Comparison of ENCODE assay signal across 27 cellular contexts in the genomic region with DNA sequence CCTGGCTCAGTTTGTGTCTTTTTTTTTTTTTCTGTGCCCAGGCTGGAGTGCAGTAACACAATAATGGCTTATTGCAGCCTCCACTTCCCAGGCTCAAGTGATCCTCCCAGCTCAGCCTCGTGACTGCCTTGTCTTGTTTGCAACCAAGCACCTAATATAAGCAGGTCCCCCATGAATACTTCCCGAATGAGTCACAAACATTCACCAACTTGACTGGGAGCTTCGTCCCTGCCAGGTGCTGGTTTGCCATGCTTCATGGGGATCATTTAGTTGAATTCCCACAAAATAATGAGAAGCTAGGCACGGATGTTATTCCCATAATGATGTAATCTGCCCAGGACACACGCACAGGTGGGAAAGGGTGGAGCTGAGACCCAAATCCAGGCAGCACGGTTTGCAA.
"Had no signal": no experiment of that assay in that cellular context is flagged by ENCODE, and none has a peak within 500 bp of the region (broad histone marks: within the 10 kb centered on the region; RNA-seq: fewer than 3 reads in every experiment).

No MANE protein-coding gene starts in this region.

- ATAC-seq: activated CD4-positive, alpha-beta T cell treated with anti-CD3 and anti-CD28 coated beads for 36 hours; effector memory CD8-positive, alpha-beta T cell; gastroesophageal sphincter; heart left ventricle; left cardiac atrium; mucosa of descending colon; pancreas; psoas muscle; right lobe of liver had no signal

- H3K27ac ChIP-seq: colonic mucosa, dorsolateral prefrontal cortex, esophagus muscularis mucosa, gastroesophageal sphincter, heart left ventricle, pancreas, psoas muscle, right lobe of liver, skin epidermis, thyroid gland had no signal

- H3K9me3 ChIP-seq: colonic mucosa, pancreas, right lobe of liver, thyroid gland had no signal

- H3K36me3 ChIP-seq: colonic mucosa, esophagus muscularis mucosa, gastroesophageal sphincter, heart left ventricle, pancreas, right lobe of liver, thyroid gland had no signal

- H3K4me3 ChIP-seq: colonic mucosa, dorsolateral prefrontal cortex, esophagus muscularis mucosa, gastroesophageal sphincter, heart left ventricle, mucosa of descending colon, pancreas, psoas muscle, right lobe of liver, skin epidermis, thyroid gland had no signal

- H3K27me3 ChIP-seq: colonic mucosa, dorsolateral prefrontal cortex, heart left ventricle, right lobe of liver, thyroid gland had no signal

- H3K4me1 ChIP-seq: colonic mucosa, esophagus muscularis mucosa, gastroesophageal sphincter, heart left ventricle, pancreas, psoas muscle, right lobe of liver, thyroid gland had no signal

- DNase-seq: activated B cell treated with CpG ODN at 0.5 μM for 24 hours; activated CD4-positive, alpha-beta T cell treated with anti-CD3 and anti-CD28 coated beads for 36 hours; activated CD4-positive, alpha-beta T cell treated with anti-CD3 and anti-CD28 coated beads, Interleukin-2, amount 50 U/mL, for 48 hours; activated CD8-positive, alpha-beta memory T cell treated with anti-CD3 and anti-CD28 coated beads, Interleukin-2, amount 50 U/mL, for 48 hours; activated naive CD4-positive, alpha-beta T cell treated with Interleukin-2 at 50 U/mL for 16 hours; activated naive CD8-positive, alpha-beta T cell treated with anti-CD3 and anti-CD28 coated beads, Interleukin-2, amount 10 ng/mL, durations not matched to agents 7 days and 5 days; activated T-cell treated with anti-CD3 and anti-CD28 coated beads, Interleukin-2, amount 50 U/mL, for 48 hours; amniotic stem cell; colonic mucosa; dorsolateral prefrontal cortex; effector memory CD8-positive, alpha-beta T cell; heart left ventricle; islet precursor cell; left cardiac atrium; mesenchymal stem cell; mucosa of descending colon; nephron progenitor cell; pancreas; psoas muscle; right lobe of liver; stimulated activated CD4-positive, alpha-beta T cell treated with anti-CD3 and anti-CD28 coated beads, Interleukin-1b, Interleukin-23, amount 100 ng/mL, for 48 hours; substantia nigra; T1000; thyroid gland had no signal
